In the genomic region with DNA sequence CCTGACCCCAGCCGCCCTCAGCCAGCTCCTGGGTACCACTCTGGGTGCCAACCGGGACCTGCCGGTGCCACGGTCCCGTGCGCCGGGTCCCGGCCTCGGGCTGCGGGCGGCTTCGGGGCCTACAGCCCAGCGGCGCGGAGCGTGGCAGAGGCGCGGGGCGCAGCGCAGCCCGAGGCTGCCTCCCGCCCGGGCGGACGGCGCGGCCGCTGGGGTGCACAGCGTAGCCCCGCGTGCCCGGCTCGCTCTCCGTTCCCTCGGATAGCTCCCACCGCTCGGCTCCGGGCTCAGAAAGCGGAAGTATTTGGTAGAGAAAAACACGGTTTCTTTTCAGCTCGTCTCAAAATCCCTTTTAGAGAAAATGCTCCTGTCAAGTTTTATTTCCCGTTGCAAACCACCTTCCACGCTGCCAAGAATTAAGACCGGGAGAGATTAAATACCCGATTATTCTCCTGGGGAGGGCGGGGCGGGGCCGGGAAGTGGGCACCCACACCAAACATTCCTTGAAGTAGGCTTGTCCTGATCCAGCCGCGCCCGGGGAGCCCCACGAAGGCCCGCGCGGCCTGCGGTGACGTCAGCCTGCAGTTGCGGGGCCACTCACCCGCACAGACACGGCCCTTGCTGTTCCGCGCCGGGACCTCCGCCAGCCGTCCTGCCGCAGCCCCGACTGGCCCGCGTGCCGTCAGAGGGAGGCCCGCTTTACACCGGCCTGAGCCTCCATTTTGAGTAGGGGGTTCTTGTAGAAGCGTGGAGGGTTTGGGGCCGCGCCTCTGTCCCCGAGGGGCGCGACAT, we compare ENCODE assay signal across 8 cellular contexts. TPM values are rescaled to one million over a fixed set of nuclear protein-coding genes. Genes with fewer than 3 reads are reported as not detected.
A peak's percentile ranks its signal among the peaks of the same experiment; 100 is the strongest.
DNase-seq lines count a peak whose midpoint lies in the region; ATAC-seq and TF ChIP-seq lines count a peak whose summit lies in the region.
"Had no signal": no experiment of that assay in that cellular context is flagged by ENCODE, and none has a peak within 500 bp of the region (broad histone marks: within the 10 kb centered on the region; RNA-seq: fewer than 3 reads in every experiment).

No MANE protein-coding gene starts in this region.

- TF ChIP-seq CTCF in HL-60 (IDR thresholded peaks at IDR 0.05; ENCODE audit: insufficient read depth, low read length) (no peak), kidney epithelial cell (IDR thresholded peaks at IDR 0.05; ENCODE audit: insufficient read depth, low read length, poor library complexity, severe bottlenecking) (no peak)

- no peaks in the 10 kb centered on the region for H3K9me3 Mint-ChIP-seq in activated CD8-positive, alpha-beta T cell treated with anti-CD3 and anti-CD28 coated beads, Interleukin-2, amount 10 ng/mL, durations not matched to agents 7 days and 5 days (ENCODE audit: insufficient read depth)
- no peaks in the 10 kb centered on the region for H3K9me3 Mint-ChIP-seq in T-helper 2 cell treated with Interferon-gamma antibody and Interleukin-4, amounts not matched to agents 5 μg/mL and 100 μg/mL, for 36 hours

- peaks cover 4% of the 10 kb centered on the region for H3K36me3 Mint-ChIP-seq in activated CD8-positive, alpha-beta T cell treated with anti-CD3 and anti-CD28 coated beads, Interleukin-2, amount 10 ng/mL, durations not matched to agents 7 days and 5 days (ENCODE audit: low read depth)
- H3K36me3 Mint-ChIP-seq in T-helper 2 cell treated with Interferon-gamma antibody and Interleukin-4, amounts not matched to agents 5 μg/mL and 100 μg/mL, for 36 hours (ENCODE audit: low read depth) = peaks cover 7% of the 10 kb centered on the region

- peak overlapping the region; percentile 27 for H3K4me3 ChIP-seq in HL-60 (replicated peaks; ENCODE audit: insufficient read depth, low read length)
- H3K4me3 ChIP-seq in kidney epithelial cell (ENCODE audit: low read depth, low read length) = peak overlapping the region; percentile 15

- H3K4me3 Mint-ChIP-seq in activated CD8-positive, alpha-beta T cell treated with anti-CD3 and anti-CD28 coated beads, Interleukin-2, amount 10 ng/mL, durations not matched to agents 7 days and 5 days = peak overlapping the region; percentile 58
- H3K4me3 Mint-ChIP-seq in T-helper 2 cell treated with Interferon-gamma antibody and Interleukin-4, amounts not matched to agents 5 μg/mL and 100 μg/mL, for 36 hours = no peak overlapping the region

- no peak overlapping the region for H3K27ac Mint-ChIP-seq in activated CD8-positive, alpha-beta T cell treated with anti-CD3 and anti-CD28 coated beads, Interleukin-2, amount 10 ng/mL, durations not matched to agents 7 days and 5 days
- no peak overlapping the region for H3K27ac Mint-ChIP-seq in T-helper 2 cell treated with Interferon-gamma antibody and Interleukin-4, amounts not matched to agents 5 μg/mL and 100 μg/mL, for 36 hours

- H3K27me3 ChIP-seq in HL-60 (ENCODE audit: insufficient read depth, poor library complexity, severe bottlenecking) (peaks cover 59% of the 10 kb centered on the region), kidney epithelial cell (ENCODE audit: control insufficient read depth, insufficient read depth, low read length) (peaks cover 40% of the 10 kb centered on the region)

- DNase-seq in HL-60 (ENCODE audit: low read depth in 1 of 2, low spot score in 1 of 2) = peak in 1 of 2 experiments; percentile 67
- no peak for DNase-seq in activated CD8-positive, alpha-beta T cell treated with anti-CD3 and anti-CD28 coated beads, Interleukin-2, amount 10 ng/mL, durations not matched to agents 7 days and 5 days
- no peak for DNase-seq in kidney epithelial cell (ENCODE audit: low read depth)
- DNase-seq in stimulated activated naive CD8-positive, alpha-beta T cell treated with anti-CD3 and anti-CD28 coated beads, Interleukin-15, Interleukin-2, amounts not matched to agents 100 U/mL and 50 U/mL, for 24 hours = no peak
- DNase-seq in T-helper 2 cell treated with Interferon-gamma antibody and Interleukin-4, amounts not matched to agents 5 μg/mL and 100 μg/mL, for 36 hours (ENCODE audit: low spot score) = no peak
- no peak for DNase-seq in nucleus accumbens (lab: John Stamatoyannopoulos, UW)

- H3K36me3 ChIP-seq in kidney epithelial cell (ENCODE audit: control insufficient read depth, insufficient read depth, low read length) = no peaks in the 10 kb centered on the region

- CTCF ChIA-PET in activated CD8-positive, alpha-beta T cell treated with anti-CD3 and anti-CD28 coated beads, Interleukin-2, amount 10 ng/mL, durations not matched to agents 7 days and 5 days (lab: Charles Lee) = interaction anchor here (0.7 to 4.9 kb wide), 4 partner anchors 13 to 413 kb away, joined by 3 to 23 read pairs (median 4); no protein-coding TSS in a partner anchor

- H3K4me1 Mint-ChIP-seq in activated CD8-positive, alpha-beta T cell treated with anti-CD3 and anti-CD28 coated beads, Interleukin-2, amount 10 ng/mL, durations not matched to agents 7 days and 5 days (ENCODE audit: low read depth) = peaks cover 33% of the 10 kb centered on the region
- H3K4me1 Mint-ChIP-seq in T-helper 2 cell treated with Interferon-gamma antibody and Interleukin-4, amounts not matched to agents 5 μg/mL and 100 μg/mL, for 36 hours (ENCODE audit: low read depth) = peaks cover 9% of the 10 kb centered on the region

- ATAC-seq in activated CD8-positive, alpha-beta T cell treated with anti-CD3 and anti-CD28 coated beads, Interleukin-2, amount 10 ng/mL, durations not matched to agents 7 days and 5 days = peak; percentile 62
- peak; percentile 20 for ATAC-seq in stimulated activated naive CD8-positive, alpha-beta T cell treated with anti-CD3 and anti-CD28 coated beads, Interleukin-15, Interleukin-2, amounts not matched to agents 100 U/mL and 50 U/mL, for 24 hours
- ATAC-seq in HG02938 (IDR thresholded peaks at IDR 0.05; ENCODE audit: unreplicated experiment) = no peak

- peaks cover 82% of the 10 kb centered on the region for H3K27me3 Mint-ChIP-seq in activated CD8-positive, alpha-beta T cell treated with anti-CD3 and anti-CD28 coated beads, Interleukin-2, amount 10 ng/mL, durations not matched to agents 7 days and 5 days (ENCODE audit: low read depth)
- peaks cover 89% of the 10 kb centered on the region for H3K27me3 Mint-ChIP-seq in T-helper 2 cell treated with Interferon-gamma antibody and Interleukin-4, amounts not matched to agents 5 μg/mL and 100 μg/mL, for 36 hours (ENCODE audit: low read depth)

- POLR2A ChIA-PET in activated CD8-positive, alpha-beta T cell treated with anti-CD3 and anti-CD28 coated beads, Interleukin-2, amount 10 ng/mL, durations not matched to agents 7 days and 5 days (lab: Charles Lee) = interaction anchor here (0.6 kb wide), 1 partner anchor 948 kb away, joined by 3 read pairs; no protein-coding TSS in a partner anchor

- H3K27ac ChIP-seq in HL-60 (replicated peaks) = no peak overlapping the region

RNA-seq across cellular contexts. Expression of gene HOXA13, which starts 7.2 kb away (rescaled TPM):
- total RNA-seq in activated CD8-positive, alpha-beta T cell treated with anti-CD3 and anti-CD28 coated beads, Interleukin-2, amount 10 ng/mL, durations not matched to agents 7 days and 5 days = not detected
- total RNA-seq in kidney epithelial cell = not detected in 2 replicates
- total RNA-seq: T-helper 1 cell treated with Interleukin-12 subunit alpha and Interleukin-12 subunit beta and Interleukin-4 antibody, amounts not matched to agents 30 ng/mL and 1 ng/mL, for 36 hours had no signal

RNA-seq across cellular contexts. Expression of gene HOXA11, which starts 7.7 kb away (rescaled TPM):
- not detected for total RNA-seq in activated CD8-positive, alpha-beta T cell treated with anti-CD3 and anti-CD28 coated beads, Interleukin-2, amount 10 ng/mL, durations not matched to agents 7 days and 5 days
- total RNA-seq in kidney epithelial cell = 11.4 and 17.3 TPM in 2 replicates
- total RNA-seq: T-helper 1 cell treated with Interleukin-12 subunit alpha and Interleukin-12 subunit beta and Interleukin-4 antibody, amounts not matched to agents 30 ng/mL and 1 ng/mL, for 36 hours had no signal

RNA-seq across cellular contexts. Expression of gene HOXA10, which starts 18.6 kb away (rescaled TPM):
- not detected for total RNA-seq in activated CD8-positive, alpha-beta T cell treated with anti-CD3 and anti-CD28 coated beads, Interleukin-2, amount 10 ng/mL, durations not matched to agents 7 days and 5 days
- 29.1 and 30.9 TPM in 2 replicates for total RNA-seq in kidney epithelial cell
- total RNA-seq: T-helper 1 cell treated with Interleukin-12 subunit alpha and Interleukin-12 subunit beta and Interleukin-4 antibody, amounts not matched to agents 30 ng/mL and 1 ng/mL, for 36 hours had no signal

RNA-seq across cellular contexts. Expression of gene HOXA9, which starts 27.4 kb away (rescaled TPM):
- total RNA-seq in activated CD8-positive, alpha-beta T cell treated with anti-CD3 and anti-CD28 coated beads, Interleukin-2, amount 10 ng/mL, durations not matched to agents 7 days and 5 days = not detected
- total RNA-seq in kidney epithelial cell = 46.5 and 53.7 TPM in 2 replicates
- total RNA-seq: T-helper 1 cell treated with Interleukin-12 subunit alpha and Interleukin-12 subunit beta and Interleukin-4 antibody, amounts not matched to agents 30 ng/mL and 1 ng/mL, for 36 hours had no signal

RNA-seq across cellular contexts. Expression of gene HOXA7, which starts 36.3 kb away (rescaled TPM):
- total RNA-seq in activated CD8-positive, alpha-beta T cell treated with anti-CD3 and anti-CD28 coated beads, Interleukin-2, amount 10 ng/mL, durations not matched to agents 7 days and 5 days = not detected
- total RNA-seq in kidney epithelial cell = 28.8 and 34.2 TPM in 2 replicates
- total RNA-seq: T-helper 1 cell treated with Interleukin-12 subunit alpha and Interleukin-12 subunit beta and Interleukin-4 antibody, amounts not matched to agents 30 ng/mL and 1 ng/mL, for 36 hours had no signal

Comparison
In these comparisons a context has a peak if more than half of its experiments do, and no peak if none do; other contexts are left out.
1. RNA of gene HOXA11, which starts 7.7 kb away (total RNA-seq): 11.4 to 17.3 TPM in kidney epithelial cell; not detected in activated CD8-positive, alpha-beta T cell treated with anti-CD3 and anti-CD28 coated beads, Interleukin-2, amount 10 ng/mL, durations not matched to agents 7 days and 5 days; every median in the first group is over 10 times any median in the second.
2. RNA of gene HOXA10, which starts 18.6 kb away (total RNA-seq): 29.1 to 30.9 TPM in kidney epithelial cell; not detected in activated CD8-positive, alpha-beta T cell treated with anti-CD3 and anti-CD28 coated beads, Interleukin-2, amount 10 ng/mL, durations not matched to agents 7 days and 5 days; every median in the first group is over 10 times any median in the second.